8 cellular contexts compared by ENCODE assay signal in genomic region chr6:158703840-158704822, GRCh38. TPM values are rescaled to one million over a fixed set of nuclear protein-coding genes. Genes with fewer than 3 reads are reported as not detected.
A peak's percentile ranks its signal among the peaks of the same experiment; 100 is the strongest.
DNase-seq lines count a peak whose midpoint lies in the region; ATAC-seq and TF ChIP-seq lines count a peak whose summit lies in the region.

No MANE protein-coding gene starts in this region.

- peaks cover 32% of the 10 kb centered on the region for H3K4me1 ChIP-seq in HUES6 (ENCODE audit: control insufficient read depth, insufficient read depth, low read length)
- H3K4me1 ChIP-seq in RWPE2 (ENCODE audit: insufficient read depth, poor library complexity, severe bottlenecking), result peaks cover 22% of the 10 kb centered on the region
- H3K4me1 ChIP-seq in neuronal stem cell (ENCODE audit: control insufficient read depth in 2 of 2, insufficient read depth in 1 of 2, low read depth in 1 of 2, low read length in 2 of 2), result peaks cover 0 to 9% of the 10 kb centered on the region in 2 donors

- peak overlapping the region; percentile 36 for H3K9ac ChIP-seq in HUES6 (ENCODE audit: low read length)
- H3K9ac ChIP-seq in neuronal stem cell (ENCODE audit: low read depth, low read length, poor library complexity), result peak overlapping the region; percentile 60

- H3K18ac ChIP-seq in neuronal stem cell (ENCODE audit: low read length), result peak overlapping the region; percentile 96

- H3K4me2 ChIP-seq in neuronal stem cell (ENCODE audit: insufficient read depth, low read length, poor library complexity, severe bottlenecking), result peak overlapping the region; percentile 66

- no peak overlapping the region for H3K14ac ChIP-seq in neuronal stem cell (ENCODE audit: low read length)

- H3K9me3 ChIP-seq in HUES6 (ENCODE audit: control insufficient read depth, insufficient read depth, low read depth, low read length) (no peaks in the 10 kb centered on the region), RWPE2 (ENCODE audit: severe bottlenecking) (no peaks in the 10 kb centered on the region), neuronal stem cell (replicated peaks in 1 of 2; ENCODE audit: control insufficient read depth in 2 of 2, insufficient read depth in 1 of 2, low read depth in 1 of 2, low read length in 2 of 2) (no peaks in the 10 kb centered on the region)

- no peak overlapping the region for H3K4ac ChIP-seq in neuronal stem cell (ENCODE audit: low read length)

- H4K8ac ChIP-seq in neuronal stem cell (ENCODE audit: low read depth, low read length), result no peak overlapping the region

- H2BK120ac ChIP-seq in neuronal stem cell (ENCODE audit: low read depth, low read length), result no peak overlapping the region

- H3K36me3 ChIP-seq in HUES6 (ENCODE audit: control insufficient read depth, insufficient read depth, low read length) (no peaks in the 10 kb centered on the region), RWPE2 (ENCODE audit: low read depth) (no peaks in the 10 kb centered on the region), neuronal stem cell (replicated peaks in 1 of 2; ENCODE audit: control insufficient read depth in 2 of 2, insufficient read depth in 2 of 2, low read length in 2 of 2) (no peaks in the 10 kb centered on the region)

- no peak overlapping the region for H4K91ac ChIP-seq in neuronal stem cell (ENCODE audit: low read depth, low read length, poor library complexity)

- no peak overlapping the region for H2AK5ac ChIP-seq in neuronal stem cell (ENCODE audit: low read depth, low read length)

- no peaks in the 10 kb centered on the region for H3K79me1 ChIP-seq in neuronal stem cell (ENCODE audit: low read depth, low read length)

- peak overlapping the region; percentile 96 for H2AFZ ChIP-seq in neuronal stem cell (ENCODE audit: low read length)

- DNase-seq in DMS114 treated with DMSO at 0.1 percent for 48 hours (lab: John Stamatoyannopoulos, UW; ENCODE audit: unreplicated experiment), result peak; percentile 5
- DNase-seq in RWPE2 (ENCODE audit: low spot score), result no peak
- DNase-seq in activated gamma-delta T cell (lab: John Stamatoyannopoulos, UW), result peak; percentile 53
- peak; percentile 57 for DNase-seq in foreskin melanocyte
- DNase-seq in neuronal stem cell (ENCODE audit: low spot score), result peak; percentile 61
- DNase-seq in substantia nigra (lab: John Stamatoyannopoulos, UW), result peak in 44 of 49 donors; percentile 7 to 80 (median 46)

- H3K27ac ChIP-seq in HUES6 (ENCODE audit: low read depth, low read length), result no peak overlapping the region
- H3K27ac ChIP-seq in RWPE2 (ENCODE audit: poor library complexity, severe bottlenecking), result no peak overlapping the region
- no peak overlapping the region for H3K27ac ChIP-seq in neuronal stem cell (replicated peaks; ENCODE audit: low read length)
- no peak overlapping the region for H3K27ac ChIP-seq in substantia nigra (ENCODE audit: low read depth, low read length, poor library complexity, severe bottlenecking)

- H3K27me3 ChIP-seq in HUES6 (ENCODE audit: control insufficient read depth, insufficient read depth, low read length), result peaks cover 4% of the 10 kb centered on the region
- no peaks in the 10 kb centered on the region for H3K27me3 ChIP-seq in RWPE2 (ENCODE audit: insufficient read depth, poor library complexity, severe bottlenecking)
- H3K27me3 ChIP-seq in neuronal stem cell (ENCODE audit: control insufficient read depth in 3 of 3, insufficient read depth in 3 of 3, low read depth in 1 of 3, low read length in 3 of 3), result peaks cover 0 to 5% (median 0%) of the 10 kb centered on the region in 3 experiments

- peak; percentile 98 for ATAC-seq in GM21515 (IDR thresholded peaks at IDR 0.05; ENCODE audit: unreplicated experiment)
- ATAC-seq in RWPE2 (ENCODE audit: low read depth), result peak; percentile 90

- WGBS in neuronal stem cell (ENCODE audit: extremely low coverage in 2 of 2, insufficient read length in 2 of 2, insufficient replicate concordance in 1 of 2), 2 donors, result no CpG with 5 or more reads among the region's 42 CpGs

- peak; percentile 99 for TF ChIP-seq CTCF in RWPE2 (IDR thresholded peaks at IDR 0.05; ENCODE audit: poor library complexity, severe bottlenecking)

- H2BK5ac ChIP-seq in neuronal stem cell (ENCODE audit: low read length), result no peak overlapping the region

- no peak overlapping the region for H2BK12ac ChIP-seq in neuronal stem cell (ENCODE audit: low read length)

- H3K4me3 ChIP-seq in HUES6 (ENCODE audit: low read depth, low read length) (peak overlapping the region; percentile 55), RWPE2 (ENCODE audit: severe bottlenecking) (peak overlapping the region; percentile 21), neuronal stem cell (ENCODE audit: low read length in 2 of 2) (peak overlapping the region; percentile 50 to 67)

- no peak overlapping the region for H2BK15ac ChIP-seq in neuronal stem cell (ENCODE audit: low read length)

- peak overlapping the region; percentile 85 for H3K23ac ChIP-seq in neuronal stem cell (ENCODE audit: low read depth, low read length, poor library complexity)

RNA-seq across cellular contexts. Expression of gene SYTL3, which starts 54.3 kb away (rescaled TPM):
- polyA plus RNA-seq in neuronal stem cell (2013, experiment 1 of 2), result 0.50 TPM
- polyA plus RNA-seq in neuronal stem cell (2013, experiment 2 of 2), result 0.43 TPM

RNA-seq across cellular contexts. Expression of gene DYNLT1, which starts 59.6 kb away (rescaled TPM):
- 158 TPM for polyA plus RNA-seq in neuronal stem cell (2013, experiment 1 of 2)
- 158 TPM for polyA plus RNA-seq in neuronal stem cell (2013, experiment 2 of 2)
